ENCODE assay signal across 17 cellular contexts in the genomic region with DNA sequence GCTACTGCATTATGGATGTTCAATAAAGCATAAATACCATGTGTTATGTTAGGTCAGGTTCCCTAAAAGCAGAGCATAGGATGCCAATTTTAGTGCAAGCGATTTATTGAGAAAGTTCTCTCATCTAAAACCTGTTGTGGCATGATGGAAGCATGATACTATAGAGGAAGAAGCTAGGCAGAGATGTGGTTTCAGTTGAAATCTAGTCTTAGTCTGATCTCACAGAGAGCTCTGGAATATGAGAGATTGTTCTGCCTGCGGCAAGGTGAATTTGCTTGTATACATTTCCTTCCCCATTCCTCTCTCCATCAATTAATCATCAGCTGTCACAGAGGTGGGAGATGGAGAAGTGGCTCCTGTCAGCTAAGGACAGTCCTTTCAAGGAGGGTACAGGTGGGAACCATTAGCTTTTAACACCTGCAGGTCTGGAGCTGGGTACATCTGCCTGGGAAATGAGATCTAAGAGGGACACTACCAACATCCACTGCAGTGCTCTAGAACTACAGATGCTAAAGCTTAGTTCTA.
"Had no signal": no experiment of that assay in that cellular context is flagged by ENCODE, and none has a peak within 500 bp of the region (broad histone marks: within the 10 kb centered on the region; RNA-seq: fewer than 3 reads in every experiment).

No MANE protein-coding gene starts in this region.

- H3K4me1 ChIP-seq: ascending aorta, heart right ventricle, left lung had no signal

- H3K4me3 Mint-ChIP-seq: activated CD8-positive, alpha-beta T cell treated with anti-CD3 and anti-CD28 coated beads, Interleukin-2, amount 10 ng/mL, durations not matched to agents 7 days and 5 days; activated T-helper 1 cell treated with anti-CD3 and anti-CD28 coated beads, Interleukin-12 subunit alpha, Interleukin-12 subunit beta, Interleukin-2, Interleukin-4 antibody, amounts not matched to agents 30 ng/mL and 10 ng/mL and 1 ng/mL, durations not matched to agents 14 hours and 24 hours and 36 hours; nephron progenitor cell had no signal

- H3K4me1 Mint-ChIP-seq: nephron progenitor cell had no signal

- H3K9me3 ChIP-seq: ascending aorta, heart right ventricle, left lung had no signal

- DNase-seq: activated CD4-positive, alpha-beta T cell treated with anti-CD3 and anti-CD28 coated beads for 4 hours; activated CD8-positive, alpha-beta memory T cell treated with anti-CD3 and anti-CD28 coated beads, Interleukin-2, amount 50 U/mL, for 48 hours; activated CD8-positive, alpha-beta T cell treated with anti-CD3 and anti-CD28 coated beads, Interleukin-2, amount 10 ng/mL, durations not matched to agents 7 days and 5 days; activated naive CD4-positive, alpha-beta T cell; heart right ventricle; islet precursor cell; left lung; mesenchymal stem cell; nephron progenitor cell; stimulated activated naive CD4-positive, alpha-beta T cell treated with Interleukin-2 at 50 U/mL for 16 hours; T1000; trophoblast cell had no signal

- H3K4me3 ChIP-seq: ascending aorta, cardiac muscle cell, heart right ventricle, left lung had no signal

- ATAC-seq: activated CD8-positive, alpha-beta T cell treated with anti-CD3 and anti-CD28 coated beads, Interleukin-2, amount 10 ng/mL, durations not matched to agents 7 days and 5 days; heart right ventricle; left lung; sciatic nerve had no signal

- H3K36me3 ChIP-seq: ascending aorta, cardiac muscle cell, heart right ventricle, left lung had no signal

- H3K27ac ChIP-seq: ascending aorta, cardiac muscle cell, heart right ventricle, left lung, VCaP had no signal

- H3K9me3 Mint-ChIP-seq: activated T-helper 1 cell treated with anti-CD3 and anti-CD28 coated beads, Interleukin-12 subunit alpha, Interleukin-12 subunit beta, Interleukin-2, Interleukin-4 antibody, amounts not matched to agents 30 ng/mL and 10 ng/mL and 1 ng/mL, durations not matched to agents 14 hours and 24 hours and 36 hours; nephron progenitor cell had no signal
